8 cellular contexts compared by ENCODE assay signal in genomic region chr19:12800873-12801465, GRCh38. TPM values are rescaled to one million over a fixed set of nuclear protein-coding genes. Genes with fewer than 3 reads are reported as not detected.
DNase-seq lines count a peak whose midpoint lies in the region; ATAC-seq and TF ChIP-seq lines count a peak whose summit lies in the region.

No MANE protein-coding gene starts in this region.

- ATAC-seq in GM18502 (IDR thresholded peaks at IDR 0.05; ENCODE audit: poor library complexity, unreplicated experiment): no peak

- H3K4me3 ChIP-seq in MG63 (peak overlapping the region; percentile 68), brain microvascular endothelial cell (ENCODE audit: low read depth, low read length) (peak overlapping the region; percentile 88)

- peaks cover 14 to 31% (median 25%) of the 10 kb centered on the region in 3 donors for H3K27me3 Mint-ChIP-seq in CD14-positive monocyte (ENCODE audit: low read depth in 3 of 3)

- in situ Hi-C loops in brain microvascular endothelial cell (cut with HindIII; ENCODE audit: low pct_ligation_motif_present, low sequenced_read_pairs): no loop called here

- H3K27me3 ChIP-seq in MG63 (no peaks in the 10 kb centered on the region), brain microvascular endothelial cell (replicated peaks) (no peaks in the 10 kb centered on the region)

- peaks cover 28% of the 10 kb centered on the region for H3K4me1 Mint-ChIP-seq in CD14-positive monocyte

- no peak for TF ChIP-seq CTCF in CD14-positive monocyte (IDR thresholded peaks at IDR 0.05)
- no peak for TF ChIP-seq CTCF in brain microvascular endothelial cell (IDR thresholded peaks at IDR 0.05; ENCODE audit: low read depth, low read length, missing control alignments)

- intact Hi-C loops in CD14-positive monocyte (cut with micrococcal nuclease): no loop called here

- H3K27ac ChIP-seq in brain microvascular endothelial cell (no peak overlapping the region), temporal lobe (ENCODE audit: low read depth, low read length) (peak overlapping the region; percentile 94)

- H3K36me3 Mint-ChIP-seq in CD14-positive monocyte: peaks cover 8 to 24% of the 10 kb centered on the region in 2 donors

- DNase-seq in CD14-positive monocyte (ENCODE audit: low spot score): no peak
- DNase-seq in MG63: peak; percentile 25
- DNase-seq in brain microvascular endothelial cell: no peak
- DNase-seq in left kidney (ENCODE audit: low read depth, low spot score): peak; percentile 75
- DNase-seq in putamen (ENCODE audit: low spot score): no peak
- no peak for DNase-seq in SHP77 (lab: John Stamatoyannopoulos, UW)

- H3K36me3 ChIP-seq in MG63 (peaks cover 18% of the 10 kb centered on the region), brain microvascular endothelial cell (replicated peaks) (peaks cover 15% of the 10 kb centered on the region)

- H3K27ac Mint-ChIP-seq in CD14-positive monocyte: peak overlapping the region in 2 of 7 donors; percentile 25 to 43

- no peaks in the 10 kb centered on the region for H3K9me3 ChIP-seq in MG63

- peaks cover 0 to 6% (median 2%) of the 10 kb centered on the region in 7 donors for H3K9me3 Mint-ChIP-seq in CD14-positive monocyte

- H3K4me3 Mint-ChIP-seq in CD14-positive monocyte: peak overlapping the region; percentile 82 to 91

RNA-seq across cellular contexts. Expression of gene PRDX2, which starts 0.6 kb away (rescaled TPM):
- 10 to 100 TPM; 46.7 to 71.5 TPM for polyA plus RNA-seq in CD14-positive monocyte
- 279 and 325 TPM in 2 replicates for total RNA-seq in MG63 (2014; rRNA removed; shearing (Covaris generic); ENCODE audit: low replicate concordance)
- 235 TPM for total RNA-seq in temporal lobe

RNA-seq across cellular contexts. Expression of gene THSD8, which starts 0.9 kb away (rescaled TPM):
- polyA plus RNA-seq in CD14-positive monocyte: 1 to 10 TPM in 1 of 2 donors, not detected in 1; 4.0 TPM
- 0.99 TPM in 1 of 2 replicates, not detected in the other for total RNA-seq in MG63 (2014; rRNA removed; shearing (Covaris generic); ENCODE audit: low replicate concordance)
- total RNA-seq in temporal lobe: 0.25 TPM

RNA-seq across cellular contexts. Expression of gene RNASEH2A, which starts 5.4 kb away (rescaled TPM):
- polyA plus RNA-seq in CD14-positive monocyte: 10 to 100 TPM; 15.2 to 21.5 TPM
- 153 and 219 TPM in 2 replicates for total RNA-seq in MG63 (2014; rRNA removed; shearing (Covaris generic); ENCODE audit: low replicate concordance)
- total RNA-seq in temporal lobe: 10.1 TPM

RNA-seq across cellular contexts. Expression of gene JUNB, which starts 9.7 kb away (rescaled TPM):
- polyA plus RNA-seq in CD14-positive monocyte: 1,000 to 10,000 TPM; 1,279 to 1,468 TPM
- 82.5 and 125 TPM in 2 replicates for total RNA-seq in MG63 (2014; rRNA removed; shearing (Covaris generic); ENCODE audit: low replicate concordance)
- 27.8 TPM for total RNA-seq in temporal lobe

RNA-seq across cellular contexts. Expression of gene HOOK2, which starts 25.6 kb away (rescaled TPM):
- polyA plus RNA-seq in CD14-positive monocyte: 1 to 10 TPM in 1 of 2 donors, under 1 TPM in 1; 0.55 to 1.1 TPM
- 23.1 and 48.2 TPM in 2 replicates for total RNA-seq in MG63 (2014; rRNA removed; shearing (Covaris generic); ENCODE audit: low replicate concordance)
- total RNA-seq in temporal lobe: 18.9 TPM

Comparison
In these comparisons a context has a peak if more than half of its experiments do, and no peak if none do; other contexts are left out.
1. DNase-seq: peak in MG63 (single experiment) and left kidney (single experiment); none in CD14-positive monocyte (single experiment), brain microvascular endothelial cell (single experiment), putamen (single experiment) and SHP77 (0 of 2).
2. RNA of gene RNASEH2A, which starts 5.4 kb away (total RNA-seq): 153 to 219 TPM in MG63; 10.1 TPM in temporal lobe (single experiment); every median in the first group is over 10 times any median in the second.